Comparison of ENCODE assay signal across 24 cellular contexts in the genomic region with DNA sequence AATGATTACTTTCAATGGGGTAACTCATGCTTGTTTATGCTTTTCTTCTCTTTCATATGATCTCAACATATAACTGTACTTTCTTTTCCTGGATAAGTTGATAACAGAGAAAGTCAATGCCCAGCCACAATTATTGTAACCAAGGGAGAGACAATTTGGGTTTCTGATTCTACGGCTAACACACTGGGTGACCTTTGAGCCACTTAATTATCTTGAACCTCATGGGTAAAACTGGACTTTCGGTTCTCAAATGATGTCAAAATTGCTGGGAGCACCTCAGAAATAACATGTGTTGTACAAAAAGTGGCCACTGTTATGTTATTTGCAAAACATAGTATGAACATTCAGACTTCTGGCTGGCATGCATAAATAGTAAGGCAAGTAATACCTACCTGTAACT.
A peak's percentile ranks its signal among the peaks of the same experiment; 100 is the strongest.
DNase-seq lines count a peak whose midpoint lies in the region; ATAC-seq, FAIRE-seq and TF ChIP-seq lines count a peak whose summit lies in the region.
"Had no signal": no experiment of that assay in that cellular context is flagged by ENCODE, and none has a peak within 500 bp of the region (broad histone marks: within the 10 kb centered on the region; RNA-seq: fewer than 3 reads in every experiment).

No MANE protein-coding gene starts in this region.

- RAD21 ChIA-PET in GM12878 (lab: Charles Lee; ENCODE audit: unreplicated experiment) = interaction anchor here (0.6 kb wide), 1 partner anchor 35 kb away, joined by 3 read pairs; no protein-coding TSS in a partner anchor

- intact Hi-C loops in GM12878 (cut with micrococcal nuclease; ENCODE audit: unreplicated experiment) = no loop called here

- no peaks in the 10 kb centered on the region for H3K9me3 Mint-ChIP-seq in T-cell
- H3K9me3 Mint-ChIP-seq: CD14-positive monocyte; CD4-positive, alpha-beta memory T cell; CD4-positive, CD25-positive, alpha-beta regulatory T cell; CD8-positive, alpha-beta memory T cell had no signal

- no peaks in the 10 kb centered on the region for H3K4me1 Mint-ChIP-seq in T-cell
- H3K4me1 Mint-ChIP-seq: CD14-positive monocyte; CD4-positive, alpha-beta memory T cell; CD4-positive, CD25-positive, alpha-beta regulatory T cell; CD8-positive, alpha-beta memory T cell had no signal

- no peak for TF ChIP-seq CTCF in GM12878 (IDR thresholded peaks at IDR 0.05 in 2 of 3, conservative IDR thresholded peaks at IDR 0.05 in 1 of 3; ENCODE audit: control insufficient read depth in 2 of 3, extremely low read depth in 1 of 3, insufficient read depth in 1 of 3, low read depth in 3 of 3, low read length in 3 of 3)

- CTCF ChIA-PET in GM12878 (lab: Yijun Ruan, JAX) = no interaction called here
- CTCF ChIA-PET in T-cell (lab: Charles Lee) = interaction anchor here in 1 of 2 donors (1.0 kb wide), 1 partner anchor 10 kb away, joined by 3 read pairs; no protein-coding TSS in a partner anchor

- POLR2A ChIA-PET in GM12878 (lab: Charles Lee) = no interaction called here
- POLR2A ChIA-PET in T-cell (lab: Charles Lee) = no interaction called here

- TF ChIP-seq EP300 in GM12878 (IDR thresholded peaks at IDR 0.05; ENCODE audit: borderline replicate concordance in 1 of 2, control insufficient read depth in 1 of 2, low read depth in 2 of 2, low read length in 2 of 2) = no peak

- no peak overlapping the region for H3K4me3 ChIP-seq in GM12878
- H3K4me3 ChIP-seq: BLaER1 had no signal

- H3K79me2 ChIP-seq in GM12878 (ENCODE audit: control insufficient read depth, insufficient read depth, low read length) = no peaks in the 10 kb centered on the region; the same call in 1 of the 2 replicates

- in situ Hi-C loops in GM12878 (cut with MboI) = no loop called here

- H3K4me2 ChIP-seq in GM12878 (ENCODE audit: control insufficient read depth, insufficient read depth) = no peak overlapping the region
- H3K4me2 ChIP-seq: BLaER1 had no signal

- FAIRE-seq in GM12878 (lab: Jason Lieb, UNC) = no peak
- FAIRE-seq: A204.1, GM12892 had no signal

- no peaks in the 10 kb centered on the region for H3K27me3 ChIP-seq in GM12878 (replicated peaks in 1 of 2; ENCODE audit: control insufficient read depth in 2 of 2, insufficient read depth in 2 of 2, low read length in 1 of 2)
- H3K27me3 ChIP-seq: BE2C had no signal

- no peak overlapping the region for H3K27ac ChIP-seq in GM12878 (ENCODE audit: control insufficient read depth, insufficient read depth)
- H3K27ac ChIP-seq: BLaER1 had no signal

- H3K9me3 ChIP-seq in GM12878 (replicated peaks; ENCODE audit: control insufficient read depth, insufficient read depth, low read length) = no peaks in the 10 kb centered on the region
- H3K9me3 ChIP-seq: BE2C, BLaER1 had no signal

- no peaks in the 10 kb centered on the region for H4K20me1 ChIP-seq in GM12878 (ENCODE audit: control insufficient read depth, insufficient read depth)
- H4K20me1 ChIP-seq: BLaER1 had no signal

- no peak overlapping the region for H3K4me3 Mint-ChIP-seq in T-cell
- H3K4me3 Mint-ChIP-seq: CD14-positive monocyte; CD4-positive, alpha-beta memory T cell; CD4-positive, CD25-positive, alpha-beta regulatory T cell; CD8-positive, alpha-beta memory T cell had no signal

- peaks cover 30% of the 10 kb centered on the region for H3K36me3 Mint-ChIP-seq in T-cell

- DNase-seq in GM12878 (ENCODE audit: low read depth, low spot score) (no peak), NCI-H524 (lab: John Stamatoyannopoulos, UW) (no peak), T-cell (no peak)
- DNase-seq: 8988T; ACHN; BE2C; C1 segment of cervical spinal cord; CD4-positive, alpha-beta memory T cell; CD4-positive, CD25-positive, alpha-beta regulatory T cell; CD8-positive, alpha-beta memory T cell; COR-L47; DMS 273 treated with DMSO at 0.1 percent for 48 hours; DMS153; DMS53; DMS79; DND-41; EL; GDM1 had no signal

- TF ChIP-seq POLR2A in GM12878 (IDR thresholded peaks at IDR 0.05; ENCODE audit: low read depth, low read length) = no peak

- peaks cover 0 to 6% of the 10 kb centered on the region in 2 donors for H3K27me3 Mint-ChIP-seq in T-cell
- H3K27me3 Mint-ChIP-seq: CD4-positive, alpha-beta memory T cell; CD4-positive, CD25-positive, alpha-beta regulatory T cell had no signal

- no peak overlapping the region for H3K9ac ChIP-seq in GM12878 (ENCODE audit: control insufficient read depth, insufficient read depth, low read length)
- H3K9ac ChIP-seq: BLaER1 had no signal

- H3K36me3 ChIP-seq in GM12878 (ENCODE audit: control insufficient read depth in 2 of 2, insufficient read depth in 2 of 2, low read length in 1 of 2) = peaks cover 0 to 5% of the 10 kb centered on the region in 2 experiments; a peak in 2 of 4 replicates
- H3K36me3 ChIP-seq: BE2C had no signal

- no peak for TF ChIP-seq RAD21 in GM12878 (IDR thresholded peaks at IDR 0.05; ENCODE audit: insufficient read depth, low read depth, low read length)

- ATAC-seq in HG02798 (IDR thresholded peaks at IDR 0.05; ENCODE audit: poor library complexity, unreplicated experiment) (peak; percentile 59), GM12878 (peak; percentile 70), T-cell (replicated peaks in 1 of 4) (no peak), HG03175 (IDR thresholded peaks at IDR 0.05; ENCODE audit: unreplicated experiment) (no peak)

- no peak overlapping the region for H3K27ac Mint-ChIP-seq in T-cell
- H3K27ac Mint-ChIP-seq: CD14-positive monocyte; CD4-positive, alpha-beta memory T cell; CD8-positive, alpha-beta memory T cell had no signal

- H2AFZ ChIP-seq in GM12878 (ENCODE audit: control insufficient read depth, low read depth, low read length) = no peak overlapping the region

- SMC1A ChIA-PET in GM12878 (lab: Charles Lee; ENCODE audit: uncharacterized antibody, unreplicated experiment) = interaction anchor here (1.0 to 1.5 kb wide), 2 partner anchors 47 to 57 kb away, joined by 3 to 4 read pairs; no protein-coding TSS in a partner anchor

- peaks cover 3% of the 10 kb centered on the region; the same call in 1 of the 2 replicates for H3K4me1 ChIP-seq in GM12878 (ENCODE audit: control insufficient read depth, insufficient read depth, low read length)
- H3K4me1 ChIP-seq: BE2C, BLaER1 had no signal

- no TSS peak for BruUV-seq in GM12878 (replicated peaks; lab: Mats Ljungman, UMichigan)

- 51% methylated on average over 2 of the region's 2 CpGs for WGBS in GM12878 (ENCODE audit: insufficient coverage, insufficient replicate concordance, low lambda C conversion rate, missing lambda C conversion rate)

TF ChIP-seq in GM12878, 131 proteins besides CTCF, POLR2A, EP300 and RAD21:
- TF ChIP-seq BHLHE40 (IDR thresholded peaks at IDR 0.05; ENCODE audit: borderline replicate concordance in 1 of 2, low read depth in 2 of 2, low read length in 1 of 2) (peak in 1 of 2 experiments; percentile 22; a peak in 1 of 4 replicates), IKZF2 (IDR thresholded peaks at IDR 0.05) (peak in 1 of 2 experiments; percentile 18; a peak in 1 of 4 replicates), IKZF1 (conservative IDR thresholded peaks at IDR 0.05) (0 out of 2 replicates have a peak, but pooled peaks have one; percentile 38), GATAD2B (conservative IDR thresholded peaks at IDR 0.05; ENCODE audit: low read depth) (no peak), MTA2 (IDR thresholded peaks at IDR 0.05; ENCODE audit: low read depth) (peak; percentile 48; the same call in 1 of the 2 replicates), ATF7 (IDR thresholded peaks at IDR 0.05; ENCODE audit: low read depth) (0 out of 2 replicates have a peak, but pooled peaks have one; percentile 29), NR2F1 (conservative IDR thresholded peaks at IDR 0.05) (peak; percentile 85), MEF2B (IDR thresholded peaks at IDR 0.05; ENCODE audit: partially characterized antibody, poor library complexity, severe bottlenecking) (peak; percentile 38)
- TF ChIP-seq, protein P1, sequence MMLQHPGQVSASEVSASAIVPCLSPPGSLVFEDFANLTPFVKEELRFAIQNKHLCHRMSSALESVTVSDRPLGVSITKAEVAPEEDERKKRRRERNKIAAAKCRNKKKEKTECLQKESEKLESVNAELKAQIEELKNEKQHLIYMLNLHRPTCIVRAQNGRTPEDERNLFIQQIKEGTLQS (IDR thresholded peaks at IDR 0.05; ENCODE audit: borderline replicate concordance, extremely low read depth, low read depth, low read length) = no peak

Comparison
In these comparisons a context has a peak if more than half of its experiments do, and no peak if none do; other contexts are left out.
1. ATAC-seq: peak in HG02798 (single experiment) and GM12878 (single experiment); none in T-cell (0 of 4) and HG03175 (single experiment).